13 cellular contexts compared by ENCODE assay signal in the genomic region with DNA sequence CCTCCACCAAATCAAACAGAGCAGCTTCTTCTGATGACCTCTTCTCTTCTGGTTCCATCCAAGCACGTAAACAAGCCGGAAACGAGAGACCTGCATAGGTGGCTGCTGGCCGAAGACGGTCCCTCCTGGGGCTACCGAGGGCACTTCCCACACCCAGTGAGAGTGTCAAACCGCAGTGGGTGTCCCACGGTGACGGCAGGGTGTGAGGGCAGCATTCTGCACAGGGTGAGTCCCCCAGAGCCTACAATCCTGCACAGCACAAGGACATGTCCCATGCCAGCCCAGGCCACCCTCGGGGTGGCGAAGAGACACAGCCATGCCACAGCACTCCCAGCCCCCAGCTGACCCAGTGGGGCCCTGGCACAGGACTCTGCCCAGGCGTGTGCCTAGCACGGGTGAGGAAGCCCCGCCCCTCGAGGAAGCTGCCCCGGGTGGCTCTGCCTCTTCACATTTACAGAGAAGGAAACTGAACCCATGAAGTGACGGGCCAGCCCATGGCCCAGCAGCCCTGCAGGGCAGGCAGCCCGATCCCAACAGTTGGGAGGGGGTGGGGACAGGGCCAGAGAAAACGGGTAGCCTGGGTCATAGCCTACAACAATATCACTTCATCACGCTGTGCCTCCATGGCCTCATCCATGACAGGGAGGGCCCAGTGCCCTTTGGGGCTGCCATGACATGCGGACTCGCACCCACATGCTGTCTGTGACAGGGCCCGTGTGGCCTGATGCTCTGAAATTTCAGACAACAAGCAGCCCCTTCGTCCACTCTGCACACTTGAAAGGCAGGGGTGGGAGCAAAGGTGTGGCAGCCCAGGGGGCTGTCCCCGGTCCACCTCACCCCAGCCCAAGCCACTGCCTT. TPM values are rescaled to one million over a fixed set of nuclear protein-coding genes. Genes with fewer than 3 reads are reported as not detected.
DNase-seq lines count a peak whose midpoint lies in the region; ATAC-seq, FAIRE-seq and TF ChIP-seq lines count a peak whose summit lies in the region.
"Had no signal": no experiment of that assay in that cellular context is flagged by ENCODE, and none has a peak within 500 bp of the region (broad histone marks: within the 10 kb centered on the region; RNA-seq: fewer than 3 reads in every experiment).

No MANE protein-coding gene starts in this region.

- no peak overlapping the region for H4K8ac ChIP-seq in IMR-90 (ENCODE audit: low read depth in 2 of 2, low read length in 2 of 2)

- 96% methylated on average over 9 of the region's 25 CpGs; no CpG with 5 or more reads in 1 of the 2 experiments for WGBS in IMR-90 (ENCODE audit: extremely low coverage in 2 of 2, insufficient read length in 1 of 2), 2 experiments

- intact Hi-C loops in IMR-90 (cut with micrococcal nuclease): no loop called here

- H3K56ac ChIP-seq in IMR-90 (ENCODE audit: extremely low read depth, insufficient read depth, low read length): no peak overlapping the region

- ATAC-seq in IMR-90 (ENCODE audit: low read depth) (no peak), GM19467 (IDR thresholded peaks at IDR 0.05; ENCODE audit: unreplicated experiment) (no peak), GM21423 (IDR thresholded peaks at IDR 0.05; ENCODE audit: unreplicated experiment) (no peak)
- ATAC-seq: GM23338 had no signal

- H2BK120ac ChIP-seq in IMR-90 (ENCODE audit: low read depth, low read length): no peak overlapping the region

- peaks cover 87% of the 10 kb centered on the region for H3K4me1 Mint-ChIP-seq in activated naive CD8-positive, alpha-beta T cell treated with anti-CD3 and anti-CD28 coated beads for 36 hours

- in situ Hi-C loops in IMR-90 (cut with MboI; ENCODE audit: low sequenced_read_pairs): no loop called here

- CTCF ChIA-PET in IMR-90 (lab: Yijun Ruan, JAX): no interaction called here

- no peaks in the 10 kb centered on the region for H3K9me3 Mint-ChIP-seq in activated naive CD8-positive, alpha-beta T cell treated with anti-CD3 and anti-CD28 coated beads for 36 hours
- H3K9me3 Mint-ChIP-seq: GM23338 had no signal

- no peak overlapping the region for H3K9ac ChIP-seq in BLaER1
- H3K9ac ChIP-seq in IMR-90 (ENCODE audit: low read depth, low read length): no peak overlapping the region

- DNase-seq in IMR-90 (no peak), mesenteric fat pad (ENCODE audit: low spot score) (peak; percentile 87), NK-92 (lab: John Stamatoyannopoulos, UW; ENCODE audit: unreplicated experiment) (no peak), GM12892 (ENCODE audit: insufficient read length) (no peak)
- no peak for DNase-seq in activated naive CD8-positive, alpha-beta T cell treated with anti-CD3 and anti-CD28 coated beads for 36 hours
- DNase-seq: SHP77 treated with DMSO at 0.1 percent for 48 hours; stimulated activated naive CD4-positive, alpha-beta T cell treated with Interleukin-2 at 50 U/mL for 16 hours had no signal

- peak overlapping the region; percentile 98 for H3K27ac Mint-ChIP-seq in activated naive CD8-positive, alpha-beta T cell treated with anti-CD3 and anti-CD28 coated beads for 36 hours

- TF ChIP-seq CTCF in IMR-90 (conservative IDR thresholded peaks at IDR 0.05; ENCODE audit: low read depth, low read length): no peak

- H3K36me3 Mint-ChIP-seq in activated naive CD8-positive, alpha-beta T cell treated with anti-CD3 and anti-CD28 coated beads for 36 hours: peaks cover 80% of the 10 kb centered on the region

- H3K27ac ChIP-seq in BLaER1 (peak overlapping the region; percentile 45), IMR-90 (ENCODE audit: insufficient read depth, low read length) (no peak overlapping the region)
- H3K27ac ChIP-seq: epithelial cell of prostate had no signal

- peak overlapping the region; percentile 30 for H3K4me2 ChIP-seq in BLaER1
- H3K4me2 ChIP-seq in IMR-90 (ENCODE audit: low read depth, low read length): no peak overlapping the region
- H3K4me2 ChIP-seq: GM23338 had no signal

- peaks cover 100% of the 10 kb centered on the region for H4K20me1 ChIP-seq in BLaER1
- H4K20me1 ChIP-seq in IMR-90 (ENCODE audit: insufficient read depth, low read length): no peaks in the 10 kb centered on the region

- no peak overlapping the region for H2AK5ac ChIP-seq in IMR-90 (ENCODE audit: low read depth, low read length)

- H3K4me3 ChIP-seq in BLaER1 (no peak overlapping the region), IMR-90 (ENCODE audit: insufficient read depth, low read depth, low read length) (no peak overlapping the region)
- H3K4me3 ChIP-seq: GM23338 had no signal

- H3K4me3 Mint-ChIP-seq in activated naive CD8-positive, alpha-beta T cell treated with anti-CD3 and anti-CD28 coated beads for 36 hours: no peak overlapping the region
- H3K4me3 Mint-ChIP-seq: GM23338 had no signal

- H3K9me3 ChIP-seq in BLaER1 (no peaks in the 10 kb centered on the region), IMR-90 (ENCODE audit: control insufficient read depth, insufficient read depth, low read length) (no peaks in the 10 kb centered on the region)

- H4K5ac ChIP-seq in IMR-90 (ENCODE audit: low read depth, low read length): no peak overlapping the region

- H2AFZ ChIP-seq in IMR-90 (replicated peaks; ENCODE audit: low read length, poor library complexity): peak overlapping the region; percentile 32
- H2AFZ ChIP-seq: GM23338 had no signal

- H3K18ac ChIP-seq in IMR-90 (ENCODE audit: low read depth, low read length): no peak overlapping the region

- no peak for TF ChIP-seq POLR2A in IMR-90 (IDR thresholded peaks at IDR 0.05; ENCODE audit: low read depth, low read length)
- no peak for TF ChIP-seq POLR2A in GM12892 (IDR thresholded peaks at IDR 0.05; ENCODE audit: low read depth, low read length)

- H3K79me1 ChIP-seq in IMR-90 (ENCODE audit: low read depth in 1 of 2, low read length in 2 of 2): no peaks in the 10 kb centered on the region

- no peak overlapping the region for H3K4ac ChIP-seq in IMR-90 (ENCODE audit: low read depth, low read length)

- no peak for FAIRE-seq in GM12892 (lab: Jason Lieb, UNC)
- FAIRE-seq: urothelium cell line had no signal

- TF ChIP-seq RAD21 in IMR-90 (IDR thresholded peaks at IDR 0.05; ENCODE audit: low read length): no peak

- H3K14ac ChIP-seq in IMR-90 (replicated peaks; ENCODE audit: low read depth, low read length): no peak overlapping the region

- dilution Hi-C loops in IMR-90 (cut with HindIII; ENCODE audit: low sequenced_read_pairs, unreplicated experiment): no loop called here

- H3K36me3 ChIP-seq in BLaER1 (peaks cover 96% of the 10 kb centered on the region), IMR-90 (ENCODE audit: control insufficient read depth, insufficient read depth, low read length) (peaks cover 10% of the 10 kb centered on the region)

- no peak overlapping the region for H2BK5ac ChIP-seq in IMR-90 (ENCODE audit: low read depth, low read length, poor library complexity, severe bottlenecking)

- H3K27me3 ChIP-seq in BLaER1 (no peaks in the 10 kb centered on the region), IMR-90 (ENCODE audit: control insufficient read depth, insufficient read depth, low read length) (no peaks in the 10 kb centered on the region)

- H3K9me1 ChIP-seq in IMR-90 (ENCODE audit: insufficient read depth, low read length): 0 out of 2 replicates have a peak, but pooled peaks cover 3% of the 10 kb centered on the region

- no peak overlapping the region for H2BK15ac ChIP-seq in IMR-90 (ENCODE audit: low read depth, low read length)

- no peak overlapping the region for H2AK9ac ChIP-seq in IMR-90 (replicated peaks; ENCODE audit: low read depth, low read length, poor library complexity)

- BruUV-seq in IMR-90 (replicated peaks; lab: Mats Ljungman, UMichigan): no TSS peak

- no peak overlapping the region for H4K91ac ChIP-seq in IMR-90 (ENCODE audit: insufficient read depth, low read depth, low read length)

- H3K4me1 ChIP-seq in BLaER1: peaks cover 63% of the 10 kb centered on the region
- H3K4me1 ChIP-seq in IMR-90 (ENCODE audit: control insufficient read depth, insufficient read depth, low read length): no peaks in the 10 kb centered on the region

- POLR2A ChIA-PET in IMR-90 (lab: Charles Lee; ENCODE audit: unreplicated experiment): no interaction called here

- no peak overlapping the region for H2BK20ac ChIP-seq in IMR-90 (ENCODE audit: low read depth, low read length)

- no peaks in the 10 kb centered on the region for H3K27me3 Mint-ChIP-seq in activated naive CD8-positive, alpha-beta T cell treated with anti-CD3 and anti-CD28 coated beads for 36 hours

- H3K23ac ChIP-seq in IMR-90 (ENCODE audit: low read depth, low read length): no peak overlapping the region

TF ChIP-seq in IMR-90, 13 proteins besides CTCF, POLR2A, EP300 and RAD21:
- no peak for TF ChIP-seq CEBPB (IDR thresholded peaks at IDR 0.05; ENCODE audit: low read depth, low read length)
- TF ChIP-seq MXI1 (IDR thresholded peaks at IDR 0.05; ENCODE audit: borderline replicate concordance, low read depth, low read length): no peak
- no peak for TF ChIP-seq MAFK (IDR thresholded peaks at IDR 0.05; ENCODE audit: low read depth, low read length)
- TF ChIP-seq MAZ (IDR thresholded peaks at IDR 0.05; ENCODE audit: borderline replicate concordance, low read depth, low read length): no peak
- TF ChIP-seq CHD1 (IDR thresholded peaks at IDR 0.05; ENCODE audit: low read depth, low read length): no peak
- no peak for TF ChIP-seq BHLHE40 (IDR thresholded peaks at IDR 0.05; ENCODE audit: low read depth, low read length)

RNA-seq across cellular contexts. Expression of a gene that starts 43.2 kb away (rescaled TPM):
- total RNA-seq in IMR-90 (2012; rRNA removed): 0.56 and 0.90 TPM in 2 replicates
- 1.1 and 1.5 TPM in 2 replicates for polyA plus RNA-seq in IMR-90 (2012; rRNA removed)
- 0.82 and 1.2 TPM in 2 replicates for polyA plus RNA-seq in IMR-90 (2012; cell fraction: cytosol; rRNA removed)
- polyA plus RNA-seq in IMR-90 (2012; cell fraction: nucleus; rRNA removed; ENCODE audit: low replicate concordance): 6.2 and 6.8 TPM in 2 replicates
- total RNA-seq in activated naive CD8-positive, alpha-beta T cell treated with anti-CD3 and anti-CD28 coated beads for 36 hours: 100 to 1,000 TPM; 239 to 245 TPM
- total RNA-seq in mesenteric fat pad: 16.9 TPM
- 54.7 TPM for polyA plus RNA-seq in GM12892 (2012; ENCODE audit: missing spikeins)

Comparison
In these comparisons a context has a peak if more than half of its experiments do, and no peak if none do; other contexts are left out.
1. RNA of a gene that starts 43.2 kb away (total RNA-seq): 239 to 245 TPM in activated naive CD8-positive, alpha-beta T cell treated with anti-CD3 and anti-CD28 coated beads for 36 hours; 16.9 TPM in mesenteric fat pad (single experiment) and 0.56 to 0.90 TPM in IMR-90; every median in the first group is over 10 times any median in the second.